Comparison of ENCODE assay signal across 17 cellular contexts in genomic region chr15:96703087-96703486, GRCh38.
A peak's percentile ranks its signal among the peaks of the same experiment; 100 is the strongest.
DNase-seq lines count a peak whose midpoint lies in the region; ATAC-seq and TF ChIP-seq lines count a peak whose summit lies in the region.
"Had no signal": no experiment of that assay in that cellular context is flagged by ENCODE, and none has a peak within 500 bp of the region (broad histone marks: within the 10 kb centered on the region; RNA-seq: fewer than 3 reads in every experiment).

No MANE protein-coding gene starts in this region.

- H2AK5ac ChIP-seq in H9 (ENCODE audit: insufficient read length, low read length) (no peak overlapping the region), neuronal stem cell (ENCODE audit: low read depth, low read length) (no peak overlapping the region)

- H3K27me3 ChIP-seq in H9 (ENCODE audit: insufficient read depth, low read length) (no peaks in the 10 kb centered on the region), RWPE2 (ENCODE audit: insufficient read depth, poor library complexity, severe bottlenecking) (peaks cover 84% of the 10 kb centered on the region), neuronal stem cell (ENCODE audit: control insufficient read depth in 3 of 3, insufficient read depth in 3 of 3, low read depth in 1 of 3, low read length in 3 of 3) (no peaks in the 10 kb centered on the region), psoas muscle (ENCODE audit: insufficient read depth in 3 of 3, low read length in 2 of 3) (peaks cover 0 to 17% (median 4%) of the 10 kb centered on the region in 3 donors)
- H3K27me3 ChIP-seq: BLaER1, Peyer's patch had no signal

- DNase-seq in H9 (no peak), RWPE2 (ENCODE audit: low spot score) (no peak), iPS-NIHi11 (ENCODE audit: low spot score) (peak; percentile 10), neuronal stem cell (ENCODE audit: low spot score) (peak; percentile 57), psoas muscle (no peak)
- DNase-seq in central memory CD4-positive, alpha-beta T cell, result no peak
- DNase-seq: CD4-positive, alpha-beta memory T cell; HFFc6; KG1; NCI-H1105 treated with DMSO at 0.1 percent for 48 hours; NCI-H1694 treated with DMSO at 0.1 percent for 48 hours; NCI-H446; NCI-H526 treated with DMSO at 0.1 percent for 48 hours; Peyer's patch had no signal

- no peaks in the 10 kb centered on the region for H3K9me3 Mint-ChIP-seq in H9

- no CpG with 5 or more reads among the region's 3 CpGs for WGBS in H9 (ENCODE audit: extremely low coverage, insufficient read length, low lambda C conversion rate)
- WGBS in neuronal stem cell (ENCODE audit: extremely low coverage in 2 of 2, insufficient read length in 2 of 2, insufficient replicate concordance in 1 of 2), 2 donors, result no CpG with 5 or more reads among the region's 3 CpGs
- WGBS in psoas muscle, 3 donors, result 46 to 48% (median 47%) methylated on average over 3 of the region's 3 CpGs

- no peak overlapping the region for H3K18ac ChIP-seq in H9 (ENCODE audit: insufficient read length, low read depth, low read length)
- H3K18ac ChIP-seq in neuronal stem cell (ENCODE audit: low read length), result no peak overlapping the region

- no peak for TF ChIP-seq CTCF in H9 (conservative IDR thresholded peaks at IDR 0.05)
- TF ChIP-seq CTCF in RWPE2 (IDR thresholded peaks at IDR 0.05; ENCODE audit: poor library complexity, severe bottlenecking), result no peak
- TF ChIP-seq CTCF in psoas muscle (IDR thresholded peaks at IDR 0.05), result no peak

- H3K4me2 ChIP-seq in H9 (ENCODE audit: insufficient read depth, insufficient read length, low read length), result peak overlapping the region; percentile 20
- no peak overlapping the region for H3K4me2 ChIP-seq in neuronal stem cell (ENCODE audit: insufficient read depth, low read length, poor library complexity, severe bottlenecking)
- H3K4me2 ChIP-seq: BLaER1 had no signal

- H3K23ac ChIP-seq in H9 (ENCODE audit: insufficient read length, low read depth, low read length) (no peak overlapping the region), neuronal stem cell (ENCODE audit: low read depth, low read length, poor library complexity) (no peak overlapping the region)

- intact Hi-C loops in psoas muscle (cut with DNase I), result loop anchor here in 1 of 2 donors (10.0 kb wide), 1 partner anchor 348 kb away; no protein-coding TSS in a partner anchor

- no peaks in the 10 kb centered on the region for H4K20me1 ChIP-seq in H9 (ENCODE audit: control insufficient read depth, insufficient read depth, insufficient read length)
- H4K20me1 ChIP-seq: BLaER1 had no signal

- H3K4ac ChIP-seq in H9 (ENCODE audit: low read depth, low read length) (no peak overlapping the region), neuronal stem cell (ENCODE audit: low read length) (no peak overlapping the region)

- H2BK5ac ChIP-seq in H9 (ENCODE audit: insufficient read length, low read length) (no peak overlapping the region), neuronal stem cell (ENCODE audit: low read length) (no peak overlapping the region)

- H2BK12ac ChIP-seq in H9 (ENCODE audit: insufficient read length, low read depth, low read length) (no peak overlapping the region), neuronal stem cell (ENCODE audit: low read length) (no peak overlapping the region)

- H3K27me3 Mint-ChIP-seq in H9 (ENCODE audit: low read depth), result no peaks in the 10 kb centered on the region

- no peak overlapping the region for H3K56ac ChIP-seq in H9 (ENCODE audit: insufficient read length, low read depth, low read length)

- ATAC-seq in RWPE2 (ENCODE audit: low read depth), result 0 out of 3 replicates have a peak, but pooled peaks have one; percentile 14
- no peak for ATAC-seq in HG02763 (IDR thresholded peaks at IDR 0.05; ENCODE audit: unreplicated experiment)
- no peak for ATAC-seq in psoas muscle
- ATAC-seq: Right ventricle myocardium inferior had no signal

- H2AFZ ChIP-seq in H9 (ENCODE audit: low read length) (no peak overlapping the region), neuronal stem cell (ENCODE audit: low read length) (peak overlapping the region; percentile 48)

- H3K27ac ChIP-seq in H9 (ENCODE audit: insufficient read length, low read depth, low read length) (no peak overlapping the region), RWPE2 (ENCODE audit: poor library complexity, severe bottlenecking) (no peak overlapping the region), neuronal stem cell (replicated peaks; ENCODE audit: low read length) (no peak overlapping the region), psoas muscle (no peak overlapping the region)
- H3K27ac ChIP-seq: BLaER1, Peyer's patch had no signal

- H2BK15ac ChIP-seq in H9 (ENCODE audit: low read depth, low read length) (no peak overlapping the region), neuronal stem cell (ENCODE audit: low read length) (no peak overlapping the region)

- H4K8ac ChIP-seq in H9 (replicated peaks; ENCODE audit: insufficient read length, low read depth, low read length), result no peak overlapping the region
- no peak overlapping the region for H4K8ac ChIP-seq in neuronal stem cell (ENCODE audit: low read depth, low read length)

- H3K4me1 Mint-ChIP-seq in H9, result peaks cover 77 to 79% of the 10 kb centered on the region in 2 experiments
- H3K4me1 Mint-ChIP-seq: CD4-positive, alpha-beta memory T cell had no signal

- H4K91ac ChIP-seq in H9 (ENCODE audit: insufficient read length, low read depth, low read length), result no peak overlapping the region
- H4K91ac ChIP-seq in neuronal stem cell (ENCODE audit: low read depth, low read length, poor library complexity), result no peak overlapping the region

- no peak overlapping the region for H3T11ph ChIP-seq in H9 (ENCODE audit: low read length)

- H2BK120ac ChIP-seq in H9 (ENCODE audit: low read depth, low read length, poor library complexity, severe bottlenecking) (no peak overlapping the region), neuronal stem cell (ENCODE audit: low read depth, low read length) (no peak overlapping the region)

- peak overlapping the region in 2 of 3 experiments; percentile 76 to 93; a peak in 4 of 7 replicates for H3K27ac Mint-ChIP-seq in H9
- H3K27ac Mint-ChIP-seq: CD4-positive, alpha-beta memory T cell; HFFc6 had no signal

- H3K9ac ChIP-seq in H9 (ENCODE audit: extremely low read depth, insufficient read length, low read length), result no peak overlapping the region
- H3K9ac ChIP-seq in neuronal stem cell (ENCODE audit: low read depth, low read length, poor library complexity), result no peak overlapping the region
- H3K9ac ChIP-seq: BLaER1 had no signal

- no peaks in the 10 kb centered on the region for H3K23me2 ChIP-seq in H9 (ENCODE audit: insufficient read length, low read depth, low read length, poor library complexity, severe bottlenecking)

- H2BK20ac ChIP-seq in H9 (ENCODE audit: low read depth, low read length, poor library complexity, severe bottlenecking), result no peak overlapping the region

- H3K4me3 ChIP-seq in RWPE2 (ENCODE audit: severe bottlenecking), result no peak overlapping the region
- no peak overlapping the region for H3K4me3 ChIP-seq in neuronal stem cell (ENCODE audit: low read length in 2 of 2)
- no peak overlapping the region for H3K4me3 ChIP-seq in psoas muscle
- H3K4me3 ChIP-seq: BLaER1, Peyer's patch had no signal

- H3K9me3 ChIP-seq in H9 (ENCODE audit: control insufficient read depth, low read depth, low read length) (no peaks in the 10 kb centered on the region), RWPE2 (ENCODE audit: severe bottlenecking) (no peaks in the 10 kb centered on the region), neuronal stem cell (replicated peaks in 1 of 2; ENCODE audit: control insufficient read depth in 2 of 2, insufficient read depth in 1 of 2, low read depth in 1 of 2, low read length in 2 of 2) (no peaks in the 10 kb centered on the region), psoas muscle (no peaks in the 10 kb centered on the region)
- H3K9me3 ChIP-seq: BLaER1, Peyer's patch had no signal

- H3K79me1 ChIP-seq in H9 (ENCODE audit: insufficient read depth, low read depth, low read length, poor library complexity, severe bottlenecking) (no peaks in the 10 kb centered on the region), neuronal stem cell (ENCODE audit: low read depth, low read length) (no peaks in the 10 kb centered on the region)

- no peak overlapping the region for H4K5ac ChIP-seq in H9 (ENCODE audit: insufficient read length, low read depth, low read length)

- H3K36me3 Mint-ChIP-seq in H9 (ENCODE audit: insufficient read depth in 1 of 3, low read depth in 3 of 3), result no peaks in the 10 kb centered on the region
- H3K36me3 Mint-ChIP-seq: CD4-positive, alpha-beta memory T cell had no signal

- no peaks in the 10 kb centered on the region for H3K36me3 ChIP-seq in RWPE2 (ENCODE audit: low read depth)
- no peaks in the 10 kb centered on the region for H3K36me3 ChIP-seq in neuronal stem cell (replicated peaks in 1 of 2; ENCODE audit: control insufficient read depth in 2 of 2, insufficient read depth in 2 of 2, low read length in 2 of 2)
- H3K36me3 ChIP-seq in psoas muscle (ENCODE audit: insufficient read depth in 1 of 2, low read depth in 1 of 2), result no peaks in the 10 kb centered on the region
- H3K36me3 ChIP-seq: BLaER1, Peyer's patch had no signal

- H3K14ac ChIP-seq in H9 (ENCODE audit: insufficient read depth, low read length) (no peak overlapping the region), neuronal stem cell (ENCODE audit: low read length) (no peak overlapping the region)

- H3K79me2 ChIP-seq in H9 (ENCODE audit: insufficient read depth, low read length), result no peaks in the 10 kb centered on the region

- peak overlapping the region; percentile 6 to 9; a peak in 2 of 5 replicates for H3K4me3 Mint-ChIP-seq in H9
- H3K4me3 Mint-ChIP-seq: CD4-positive, alpha-beta memory T cell; HFFc6 had no signal

- peaks cover 13% of the 10 kb centered on the region for H3K4me1 ChIP-seq in H9 (ENCODE audit: insufficient read depth, low read length)
- no peaks in the 10 kb centered on the region for H3K4me1 ChIP-seq in RWPE2 (ENCODE audit: insufficient read depth, poor library complexity, severe bottlenecking)
- peaks cover 25% of the 10 kb centered on the region in 2 donors for H3K4me1 ChIP-seq in neuronal stem cell (ENCODE audit: control insufficient read depth in 2 of 2, insufficient read depth in 1 of 2, low read depth in 1 of 2, low read length in 2 of 2)
- no peaks in the 10 kb centered on the region for H3K4me1 ChIP-seq in psoas muscle
- H3K4me1 ChIP-seq: BLaER1, Peyer's patch had no signal

Comparison
In these comparisons a context has a peak if more than half of its experiments do, and no peak if none do; other contexts are left out.
1. DNase-seq: peak in iPS-NIHi11 (single experiment) and neuronal stem cell (single experiment); none in H9 (single experiment), RWPE2 (single experiment), central memory CD4-positive, alpha-beta T cell (single experiment) and psoas muscle (0 of 2).